10 cellular contexts compared by ENCODE assay signal in the genomic region with DNA sequence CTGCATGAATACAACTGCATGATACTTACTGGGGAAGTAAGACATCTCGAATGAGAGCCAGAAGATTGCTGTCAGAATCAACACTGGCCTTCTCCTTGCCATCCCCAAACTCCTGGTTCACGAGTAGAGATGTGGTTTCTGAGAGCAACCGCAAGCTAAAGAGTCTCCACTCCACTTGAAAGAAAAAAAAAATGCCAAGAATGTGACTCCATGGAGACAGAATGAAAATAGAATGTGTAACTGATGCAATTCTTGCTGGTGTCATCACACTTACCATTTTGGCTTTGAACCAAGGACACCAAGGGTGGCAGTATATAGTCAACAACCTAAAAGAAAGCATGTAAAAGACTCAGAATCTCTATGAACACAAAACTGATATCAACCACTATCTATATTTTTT.
DNase-seq lines count a peak whose midpoint lies in the region; ATAC-seq and TF ChIP-seq lines count a peak whose summit lies in the region.
"Had no signal": no experiment of that assay in that cellular context is flagged by ENCODE, and none has a peak within 500 bp of the region (broad histone marks: within the 10 kb centered on the region; RNA-seq: fewer than 3 reads in every experiment).

No MANE protein-coding gene starts in this region.

- H3K36me3 ChIP-seq in KMS-11 (ENCODE audit: insufficient read depth): no peaks in the 10 kb centered on the region
- no peaks in the 10 kb centered on the region for H3K36me3 ChIP-seq in kidney epithelial cell (ENCODE audit: control insufficient read depth, insufficient read depth, low read length)

- no peak overlapping the region for H3K4me3 ChIP-seq in KMS-11 (IDR thresholded peaks at IDR 0.05; ENCODE audit: insufficient read depth, low read depth, low read length)
- no peak overlapping the region for H3K4me3 ChIP-seq in kidney epithelial cell (ENCODE audit: low read depth, low read length)

- in situ Hi-C loops in G401 (cut with HindIII; ENCODE audit: low sequenced_read_pairs): no loop called here

- no peaks in the 10 kb centered on the region for H3K79me2 ChIP-seq in KMS-11 (ENCODE audit: insufficient read depth, low read depth)

- H3K27ac ChIP-seq in KMS-11: peak overlapping the region; percentile 54

- ATAC-seq in HG03571 (IDR thresholded peaks at IDR 0.05; ENCODE audit: unreplicated experiment): no peak
- no peak for ATAC-seq in HG03457 (IDR thresholded peaks at IDR 0.05; ENCODE audit: unreplicated experiment)
- ATAC-seq in HG02981 (IDR thresholded peaks at IDR 0.05; ENCODE audit: unreplicated experiment): no peak

- no peaks in the 10 kb centered on the region for H3K27me3 ChIP-seq in KMS-11 (ENCODE audit: insufficient read depth, low read depth)
- H3K27me3 ChIP-seq in kidney epithelial cell (ENCODE audit: control insufficient read depth, insufficient read depth, low read length): no peaks in the 10 kb centered on the region

- TF ChIP-seq CTCF in KMS-11 (conservative IDR thresholded peaks at IDR 0.05; ENCODE audit: low read depth, low read length): no peak
- no peak for TF ChIP-seq CTCF in kidney epithelial cell (IDR thresholded peaks at IDR 0.05; ENCODE audit: insufficient read depth, low read length, poor library complexity, severe bottlenecking)

- DNase-seq in AG08395 (ENCODE audit: low spot score) (peak; percentile 88), amniotic stem cell (lab: John Stamatoyannopoulos, UW) (peak; percentile 78), kidney epithelial cell (ENCODE audit: low read depth) (peak; percentile 89), G401 (ENCODE audit: low spot score) (no peak)
- DNase-seq: activated CD4-positive, alpha-beta memory T cell treated with anti-CD3 and anti-CD28 coated beads for 36 hours; NCI-H146 had no signal

- H4K20me1 ChIP-seq in KMS-11 (ENCODE audit: insufficient read depth): no peaks in the 10 kb centered on the region

- H2AFZ ChIP-seq in KMS-11 (ENCODE audit: low read depth): peak overlapping the region; percentile 20

- peaks cover 34% of the 10 kb centered on the region for H3K4me1 ChIP-seq in KMS-11 (ENCODE audit: low read depth, poor library complexity, severe bottlenecking)

- H3K9ac ChIP-seq in KMS-11: peak overlapping the region; percentile 14; the same call in 1 of the 2 replicates

- peak overlapping the region; percentile 75 for H3K4me2 ChIP-seq in KMS-11
